25 cellular contexts compared by ENCODE assay signal in the genomic region with DNA sequence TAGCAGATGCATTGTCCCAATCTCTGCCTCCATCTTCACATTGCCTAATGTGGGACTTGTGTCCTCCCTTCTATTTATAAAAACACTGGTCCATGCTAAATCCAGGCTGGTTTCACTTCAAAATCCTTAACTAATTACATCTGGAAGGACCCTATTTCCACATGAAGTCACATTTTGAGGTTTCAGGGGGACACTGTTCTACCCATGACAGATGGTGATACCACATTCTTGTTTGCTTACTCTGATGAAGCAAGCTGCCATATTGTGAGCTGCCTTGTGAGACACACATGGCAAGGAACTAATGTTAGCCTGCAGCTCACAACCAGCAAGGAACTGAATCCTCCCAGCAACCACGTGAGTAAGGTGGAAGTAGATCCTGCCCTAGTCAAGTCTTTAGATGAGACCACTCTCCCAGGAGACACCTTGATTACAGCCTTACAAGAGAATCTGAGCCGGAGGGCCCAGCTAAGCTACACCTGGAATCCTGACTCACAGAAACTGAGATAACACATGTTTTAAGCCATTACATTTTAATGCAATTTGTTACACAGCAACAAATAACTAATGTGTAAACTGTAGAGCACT.
DNase-seq lines count a peak whose midpoint lies in the region; FAIRE-seq and TF ChIP-seq lines count a peak whose summit lies in the region.
"Had no signal": no experiment of that assay in that cellular context is flagged by ENCODE, and none has a peak within 500 bp of the region (broad histone marks: within the 10 kb centered on the region; RNA-seq: fewer than 3 reads in every experiment).

No MANE protein-coding gene starts in this region.

- H2AFZ ChIP-seq in astrocyte (ENCODE audit: low read depth, low read length) = no peak overlapping the region

- H3K36me3 Mint-ChIP-seq in astrocyte (ENCODE audit: low read depth, unreplicated experiment) (peaks cover 2% of the 10 kb centered on the region), glutamatergic neuron (ENCODE audit: unreplicated experiment) (peaks cover 4% of the 10 kb centered on the region), endodermal cell (ENCODE audit: low read depth) (peaks cover 8% of the 10 kb centered on the region)

- H3K27ac ChIP-seq in astrocyte (ENCODE audit: low read depth, low read length) (no peak overlapping the region), breast epithelium (no peak overlapping the region), endodermal cell (ENCODE audit: low read depth, low read length) (no peak overlapping the region)
- H3K27ac ChIP-seq: body of pancreas, heart left ventricle, neutrophil, right atrium auricular region, RWPE1 had no signal

- H3K27ac Mint-ChIP-seq in astrocyte (ENCODE audit: unreplicated experiment) = peak overlapping the region; percentile 27
- peak overlapping the region; percentile 76 for H3K27ac Mint-ChIP-seq in glutamatergic neuron (ENCODE audit: unreplicated experiment)
- no peak overlapping the region for H3K27ac Mint-ChIP-seq in endodermal cell
- H3K27ac Mint-ChIP-seq: activated naive CD4-positive, alpha-beta T cell treated with anti-CD3 and anti-CD28 coated beads, Interleukin-2, amount 50 U/mL, for 24 hours; CD4-positive, alpha-beta T cell; immature natural killer cell had no signal

- intact Hi-C loops in breast epithelium (cut with DNase I; ENCODE audit: low total_unique reads) = no loop called here

- no peak overlapping the region for H3K4me2 ChIP-seq in astrocyte (ENCODE audit: low read length)

- H3K27me3 Mint-ChIP-seq in astrocyte (ENCODE audit: low read depth, unreplicated experiment) (no peaks in the 10 kb centered on the region), glutamatergic neuron (ENCODE audit: unreplicated experiment) (peaks cover 5% of the 10 kb centered on the region), endodermal cell (ENCODE audit: insufficient read depth) (peaks cover 40% of the 10 kb centered on the region)
- H3K27me3 Mint-ChIP-seq: activated naive CD4-positive, alpha-beta T cell treated with anti-CD3 and anti-CD28 coated beads, Interleukin-2, amount 50 U/mL, for 24 hours; CD4-positive, alpha-beta T cell had no signal

- WGBS in endodermal cell (ENCODE audit: insufficient coverage in 1 of 2, insufficient read length in 1 of 2), 2 experiments = 91 to 100% methylated on average over 1 to 2 of the region's 2 CpGs

- no peaks in the 10 kb centered on the region for H3K27me3 ChIP-seq in astrocyte (ENCODE audit: insufficient read depth, low read length)
- no peaks in the 10 kb centered on the region for H3K27me3 ChIP-seq in breast epithelium
- peaks cover 11% of the 10 kb centered on the region for H3K27me3 ChIP-seq in endodermal cell (ENCODE audit: control insufficient read depth, insufficient read depth, low read length, poor library complexity, severe bottlenecking)
- H3K27me3 ChIP-seq: body of pancreas, dorsolateral prefrontal cortex, heart left ventricle, neutrophil, right atrium auricular region, tibial nerve had no signal

- H3K36me3 ChIP-seq in astrocyte (ENCODE audit: insufficient read depth, low read length) (peaks cover 5% of the 10 kb centered on the region), breast epithelium (peaks cover 6% of the 10 kb centered on the region), endodermal cell (ENCODE audit: control insufficient read depth, insufficient read depth, low read length) (no peaks in the 10 kb centered on the region)

- H3K4me1 Mint-ChIP-seq in astrocyte (ENCODE audit: low read depth, unreplicated experiment) = peaks cover 11% of the 10 kb centered on the region
- peaks cover 33% of the 10 kb centered on the region for H3K4me1 Mint-ChIP-seq in glutamatergic neuron (ENCODE audit: low read depth, unreplicated experiment)
- H3K4me1 Mint-ChIP-seq in endodermal cell = peaks cover 16% of the 10 kb centered on the region
- H3K4me1 Mint-ChIP-seq: immature natural killer cell had no signal

- FAIRE-seq in astrocyte (lab: Jason Lieb, UNC) = no peak

- TF ChIP-seq CTCF in astrocyte (IDR thresholded peaks at IDR 0.05; ENCODE audit: insufficient read depth, low read depth, low read length) (no peak), glutamatergic neuron (IDR thresholded peaks at IDR 0.05; ENCODE audit: partially characterized antibody, unreplicated experiment) (no peak), breast epithelium (IDR thresholded peaks at IDR 0.05) (no peak), endodermal cell (conservative IDR thresholded peaks at IDR 0.05) (no peak)

- DNase-seq in DMS 273 (lab: John Stamatoyannopoulos, UW; ENCODE audit: unreplicated experiment) (peak; percentile 79), M059J (ENCODE audit: low read depth) (peak; percentile 48), astrocyte (ENCODE audit: low read depth) (peak; percentile 18), glutamatergic neuron (no peak), breast epithelium (ENCODE audit: low spot score in 2 of 2) (no peak), endodermal cell (no peak), GM03348 (ENCODE audit: low spot score) (no peak)
- no peak for DNase-seq in stimulated activated naive CD4-positive, alpha-beta T cell treated with Interleukin-2 at 50 U/mL for 16 hours (lab: John Stamatoyannopoulos, UW)
- DNase-seq: activated CD4-positive, alpha-beta T cell treated with anti-CD3 and anti-CD28 coated beads, Interleukin-2, amount 50 U/mL, for 4 hours; activated T-cell treated with anti-CD3 and anti-CD28 coated beads for 4 hours; body of pancreas; CD4-positive, alpha-beta T cell; DMS79; dorsolateral prefrontal cortex; H7; heart left ventricle; immature natural killer cell; NCI-H1092 treated with DMSO at 0.1 percent for 48 hours; NK-92 treated with Interleukin-12 subunit alpha and Interleukin-12 subunit beta, amount 100 ng/mL, for 24 hours; stimulated activated naive CD4-positive, alpha-beta T cell had no signal

- peaks cover 3% of the 10 kb centered on the region for H3K9me3 Mint-ChIP-seq in astrocyte (ENCODE audit: unreplicated experiment)
- peaks cover 4% of the 10 kb centered on the region for H3K9me3 Mint-ChIP-seq in glutamatergic neuron (ENCODE audit: unreplicated experiment)
- peaks cover 2% of the 10 kb centered on the region for H3K9me3 Mint-ChIP-seq in endodermal cell
- H3K9me3 Mint-ChIP-seq: activated naive CD4-positive, alpha-beta T cell treated with anti-CD3 and anti-CD28 coated beads, Interleukin-2, amount 50 U/mL, for 24 hours; CD4-positive, alpha-beta T cell; immature natural killer cell had no signal

- H3K9ac ChIP-seq in astrocyte (ENCODE audit: low read length) (no peak overlapping the region), endodermal cell (ENCODE audit: extremely low read depth, low read length, poor library complexity, severe bottlenecking) (no peak overlapping the region)

- H3K4me3 Mint-ChIP-seq in astrocyte (ENCODE audit: unreplicated experiment) (no peak overlapping the region), glutamatergic neuron (ENCODE audit: unreplicated experiment) (no peak overlapping the region), endodermal cell (no peak overlapping the region)
- H3K4me3 Mint-ChIP-seq: activated naive CD4-positive, alpha-beta T cell treated with anti-CD3 and anti-CD28 coated beads, Interleukin-2, amount 50 U/mL, for 24 hours; CD4-positive, alpha-beta T cell; immature natural killer cell had no signal

- peaks cover 7% of the 10 kb centered on the region for H3K4me1 ChIP-seq in astrocyte (ENCODE audit: insufficient read depth, low read length)
- no peaks in the 10 kb centered on the region for H3K4me1 ChIP-seq in breast epithelium
- peaks cover 15% of the 10 kb centered on the region for H3K4me1 ChIP-seq in endodermal cell (ENCODE audit: control insufficient read depth, insufficient read depth, low read length)
- H3K4me1 ChIP-seq: body of pancreas, right atrium auricular region had no signal

- no peak overlapping the region for H3K4me3 ChIP-seq in astrocyte (ENCODE audit: insufficient read depth, low read depth, low read length)
- H3K4me3 ChIP-seq in breast epithelium = no peak overlapping the region
- H3K4me3 ChIP-seq in endodermal cell (ENCODE audit: low read length) = no peak overlapping the region
- H3K4me3 ChIP-seq: body of pancreas, dorsolateral prefrontal cortex, heart left ventricle, right atrium auricular region, tibial nerve had no signal

- H3K9me3 ChIP-seq in astrocyte (ENCODE audit: insufficient read depth, low read depth, low read length) = no peaks in the 10 kb centered on the region
- H3K9me3 ChIP-seq in breast epithelium = no peaks in the 10 kb centered on the region
- H3K9me3 ChIP-seq in endodermal cell (ENCODE audit: control insufficient read depth, low read length) = no peaks in the 10 kb centered on the region
- H3K9me3 ChIP-seq: body of pancreas, heart left ventricle, neutrophil, right atrium auricular region, tibial nerve had no signal

- TF ChIP-seq POLR2A in breast epithelium (IDR thresholded peaks at IDR 0.05) = no peak

- H3K79me2 ChIP-seq in astrocyte (ENCODE audit: insufficient read depth, low read length) = no peaks in the 10 kb centered on the region

- H4K20me1 ChIP-seq in astrocyte (ENCODE audit: insufficient read depth, low read length) = no peaks in the 10 kb centered on the region

Comparison
In these comparisons a context has a peak if more than half of its experiments do, and no peak if none do; other contexts are left out.
1. DNase-seq: peak in DMS 273 (single experiment), M059J (single experiment) and astrocyte (single experiment); none in glutamatergic neuron (single experiment), breast epithelium (0 of 2), stimulated activated naive CD4-positive, alpha-beta T cell treated with Interleukin-2 at 50 U/mL for 16 hours (single experiment), endodermal cell (single experiment) and GM03348 (single experiment).